ENCODE assay signal across 17 cellular contexts in the genomic region with DNA sequence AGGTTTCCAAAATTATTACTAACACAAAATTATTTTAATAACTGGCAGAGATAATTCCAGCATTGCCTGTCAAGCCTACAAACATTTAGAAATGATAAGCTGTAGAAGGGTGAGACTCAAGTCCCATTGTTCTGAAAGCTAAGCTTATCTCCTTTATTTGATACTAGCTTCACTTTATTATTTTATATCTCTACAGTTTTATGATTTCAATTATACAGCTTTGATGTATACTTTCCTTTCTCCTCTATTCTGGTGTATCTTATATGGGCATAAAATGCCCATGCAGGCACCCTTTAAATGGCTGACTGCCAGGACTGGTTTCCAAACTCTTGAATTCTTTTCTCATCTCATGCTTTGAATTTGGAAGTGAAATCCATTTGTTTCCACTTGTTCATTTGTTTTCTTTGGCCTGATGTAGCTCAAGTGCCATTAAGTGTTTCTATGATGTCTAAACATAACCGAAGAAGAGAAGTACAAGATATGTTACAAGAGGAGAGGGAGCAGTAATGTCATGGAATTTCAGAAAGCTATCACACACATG.
"Had no signal": no experiment of that assay in that cellular context is flagged by ENCODE, and none has a peak within 500 bp of the region (broad histone marks: within the 10 kb centered on the region; RNA-seq: fewer than 3 reads in every experiment).

No MANE protein-coding gene starts in this region.

- H3K4me1 Mint-ChIP-seq: activated naive CD8-positive, alpha-beta T cell treated with anti-CD3 and anti-CD28 coated beads for 36 hours; endodermal cell had no signal

- H3K27ac Mint-ChIP-seq: activated CD4-positive, alpha-beta memory T cell treated with anti-CD3 and anti-CD28 coated beads for 36 hours; activated naive CD8-positive, alpha-beta T cell treated with anti-CD3 and anti-CD28 coated beads for 36 hours; dendritic cell treated with granulocyte-macrophage colony-stimulating factor and Interleukin-4, amounts not matched to agents 40 ng/mL and 50 ng/mL, for 4 days; endodermal cell; neural progenitor cell had no signal

- ATAC-seq: activated T-cell treated with anti-CD3 and anti-CD28 coated beads, Interleukin-2, amount 50 U/mL, for 4 hours; esophagus mucosa; gastroesophageal sphincter; stimulated activated naive CD8-positive, alpha-beta T cell treated with anti-CD3 and anti-CD28 coated beads, Interleukin-15, Interleukin-2, amounts not matched to agents 100 U/mL and 50 U/mL, for 24 hours had no signal

- DNase-seq: activated CD4-positive, alpha-beta memory T cell treated with anti-CD3 and anti-CD28 coated beads for 36 hours; activated CD4-positive, CD25-positive, alpha-beta regulatory T cell treated with anti-CD3 and anti-CD28 coated beads, Interleukin-2, amount 50 U/mL, for 72 hours; activated effector memory CD4-positive, alpha-beta T cell treated with anti-CD3 and anti-CD28 coated beads, Interleukin-2, amount 50 U/mL, for 16 hours; activated naive CD8-positive, alpha-beta T cell treated with anti-CD3 and anti-CD28 coated beads for 36 hours; activated T-cell treated with anti-CD3 and anti-CD28 coated beads, Interleukin-2, amount 50 U/mL, for 4 hours; aorta; endodermal cell; hippocampal formation; ovary; stimulated activated CD4-positive, alpha-beta T cell treated with anti-CD3 and anti-CD28 coated beads, Interleukin-4, amount 100 ng/mL, for 1 hour; stimulated activated CD8-positive, alpha-beta memory T cell treated with anti-CD3 and anti-CD28 coated beads, Interleukin-4, amount 100 ng/mL, for 48 hours; stimulated activated naive CD8-positive, alpha-beta T cell treated with anti-CD3 and anti-CD28 coated beads, Interleukin-15, Interleukin-2, amounts not matched to agents 100 U/mL and 50 U/mL, for 24 hours; T-helper 9 cell had no signal

- H3K4me3 Mint-ChIP-seq: activated CD4-positive, alpha-beta memory T cell treated with anti-CD3 and anti-CD28 coated beads for 36 hours; activated naive CD8-positive, alpha-beta T cell treated with anti-CD3 and anti-CD28 coated beads for 36 hours; activated T-cell treated with anti-CD3 and anti-CD28 coated beads, Interleukin-2, amount 50 U/mL, for 4 hours; dendritic cell treated with granulocyte-macrophage colony-stimulating factor and Interleukin-4, amounts not matched to agents 40 ng/mL and 50 ng/mL, for 4 days; endodermal cell; neural progenitor cell had no signal

- H3K36me3 Mint-ChIP-seq: activated CD4-positive, alpha-beta memory T cell treated with anti-CD3 and anti-CD28 coated beads for 36 hours; activated naive CD8-positive, alpha-beta T cell treated with anti-CD3 and anti-CD28 coated beads for 36 hours; neural progenitor cell had no signal

- H3K27me3 Mint-ChIP-seq: activated CD4-positive, alpha-beta memory T cell treated with anti-CD3 and anti-CD28 coated beads for 36 hours; activated naive CD8-positive, alpha-beta T cell treated with anti-CD3 and anti-CD28 coated beads for 36 hours; dendritic cell treated with granulocyte-macrophage colony-stimulating factor and Interleukin-4, amounts not matched to agents 40 ng/mL and 50 ng/mL, for 4 days had no signal

- H3K4me3 ChIP-seq: gastroesophageal sphincter, neural progenitor cell, ovary had no signal

- H3K9me3 Mint-ChIP-seq: activated naive CD8-positive, alpha-beta T cell treated with anti-CD3 and anti-CD28 coated beads for 36 hours; activated T-cell treated with anti-CD3 and anti-CD28 coated beads, Interleukin-2, amount 50 U/mL, for 4 hours; dendritic cell treated with granulocyte-macrophage colony-stimulating factor and Interleukin-4, amounts not matched to agents 40 ng/mL and 50 ng/mL, for 4 days; endodermal cell; neural progenitor cell had no signal
